In the genomic region with DNA sequence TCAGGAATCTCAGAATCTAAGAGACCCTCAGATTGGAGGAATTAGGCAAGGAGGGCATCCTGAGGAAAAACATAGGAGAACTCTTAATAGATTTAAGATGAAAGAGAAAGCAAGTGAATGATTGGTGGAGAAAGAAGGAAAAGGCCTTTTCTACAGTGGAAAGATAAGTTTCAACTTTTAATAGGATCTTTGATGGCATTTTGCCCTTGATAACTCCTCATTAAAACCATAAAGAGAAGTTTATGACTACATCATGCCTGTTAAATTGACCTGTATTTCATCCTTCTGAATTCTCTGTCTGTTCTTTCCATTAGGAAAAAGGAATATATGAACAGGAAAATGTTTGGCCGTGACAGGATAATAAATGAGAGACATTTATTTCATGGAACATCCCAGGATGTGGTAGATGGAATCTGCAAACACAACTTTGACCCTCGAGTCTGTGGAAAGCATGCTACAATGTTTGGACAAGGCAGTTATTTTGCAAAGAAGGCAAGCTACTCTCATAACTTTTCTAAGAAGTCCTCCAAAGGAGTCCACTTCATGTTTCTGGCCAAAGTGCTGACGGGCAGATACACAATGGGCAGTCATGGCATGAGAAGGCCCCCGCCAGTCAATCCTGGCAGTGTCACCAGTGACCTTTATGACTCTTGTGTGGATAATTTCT, we compare ENCODE assay signal across 1 cellular context.
TF ChIP-seq lines count a peak whose summit lies in the region.

No MANE protein-coding gene starts in this region.

TF ChIP-seq in HepG2, 621 proteins besides CTCF, POLR2A, EP300 and RAD21 (continued from another document and continues in another):
- TF ChIP-seq, protein P1, sequence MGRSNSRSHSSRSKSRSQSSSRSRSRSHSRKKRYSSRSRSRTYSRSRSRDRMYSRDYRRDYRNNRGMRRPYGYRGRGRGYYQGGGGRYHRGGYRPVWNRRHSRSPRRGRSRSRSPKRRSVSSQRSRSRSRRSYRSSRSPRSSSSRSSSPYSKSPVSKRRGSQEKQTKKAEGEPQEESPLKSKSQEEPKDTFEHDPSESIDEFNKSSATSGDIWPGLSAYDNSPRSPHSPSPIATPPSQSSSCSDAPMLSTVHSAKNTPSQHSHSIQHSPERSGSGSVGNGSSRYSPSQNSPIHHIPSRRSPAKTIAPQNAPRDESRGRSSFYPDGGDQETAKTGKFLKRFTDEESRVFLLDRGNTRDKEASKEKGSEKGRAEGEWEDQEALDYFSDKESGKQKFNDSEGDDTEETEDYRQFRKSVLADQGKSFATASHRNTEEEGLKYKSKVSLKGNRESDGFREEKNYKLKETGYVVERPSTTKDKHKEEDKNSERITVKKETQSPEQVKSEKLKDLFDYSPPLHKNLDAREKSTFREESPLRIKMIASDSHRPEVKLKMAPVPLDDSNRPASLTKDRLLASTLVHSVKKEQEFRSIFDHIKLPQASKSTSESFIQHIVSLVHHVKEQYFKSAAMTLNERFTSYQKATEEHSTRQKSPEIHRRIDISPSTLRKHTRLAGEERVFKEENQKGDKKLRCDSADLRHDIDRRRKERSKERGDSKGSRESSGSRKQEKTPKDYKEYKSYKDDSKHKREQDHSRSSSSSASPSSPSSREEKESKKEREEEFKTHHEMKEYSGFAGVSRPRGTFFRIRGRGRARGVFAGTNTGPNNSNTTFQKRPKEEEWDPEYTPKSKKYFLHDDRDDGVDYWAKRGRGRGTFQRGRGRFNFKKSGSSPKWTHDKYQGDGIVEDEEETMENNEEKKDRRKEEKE (IDR thresholded peaks at IDR 0.05), result no peak
- TF ChIP-seq ETV5 (CRISPR knock-in tag; IDR thresholded peaks at IDR 0.05; ENCODE audit: borderline replicate concordance) (peak; percentile 58; the same call in 1 of the 2 replicates), PRMT3 (CRISPR knock-in tag; IDR thresholded peaks at IDR 0.05; ENCODE audit: borderline replicate concordance, low read depth) (no peak), ZNF83 (CRISPR knock-in tag; IDR thresholded peaks at IDR 0.05; ENCODE audit: borderline replicate concordance) (no peak), NR3C1 (CRISPR knock-in tag; IDR thresholded peaks at IDR 0.05) (no peak), SUZ12 (IDR thresholded peaks at IDR 0.05; ENCODE audit: low read depth, low read length) (no peak), MIXL1 (CRISPR knock-in tag; IDR thresholded peaks at IDR 0.05) (peak; percentile 22; the same call in 1 of the 2 replicates), GABPB1 (CRISPR knock-in tag; IDR thresholded peaks at IDR 0.05) (no peak), SP140L (CRISPR knock-in tag; IDR thresholded peaks at IDR 0.05; ENCODE audit: borderline replicate concordance) (no peak), ZNF709 (CRISPR knock-in tag; IDR thresholded peaks at IDR 0.05) (no peak), SMC3 (IDR thresholded peaks at IDR 0.05; ENCODE audit: low read length) (no peak), U2AF1 (optimal IDR thresholded peaks at IDR 0.05; ENCODE audit: low read depth, low read length) (no peak), SMAD3 (CRISPR knock-in tag; IDR thresholded peaks at IDR 0.05) (no peak), ZNF441 (CRISPR knock-in tag; IDR thresholded peaks at IDR 0.05; ENCODE audit: borderline replicate concordance) (no peak), ZBTB20 (CRISPR knock-in tag; IDR thresholded peaks at IDR 0.05; ENCODE audit: borderline replicate concordance, low read depth) (no peak), CBX2 (IDR thresholded peaks at IDR 0.05; ENCODE audit: low read depth, low read length) (no peak), CBX2 (CRISPR knock-in tag; IDR thresholded peaks at IDR 0.05; ENCODE audit: low read depth) (no peak), XBP1 (CRISPR knock-in tag; IDR thresholded peaks at IDR 0.05) (no peak)
- TF ChIP-seq, protein P2, sequence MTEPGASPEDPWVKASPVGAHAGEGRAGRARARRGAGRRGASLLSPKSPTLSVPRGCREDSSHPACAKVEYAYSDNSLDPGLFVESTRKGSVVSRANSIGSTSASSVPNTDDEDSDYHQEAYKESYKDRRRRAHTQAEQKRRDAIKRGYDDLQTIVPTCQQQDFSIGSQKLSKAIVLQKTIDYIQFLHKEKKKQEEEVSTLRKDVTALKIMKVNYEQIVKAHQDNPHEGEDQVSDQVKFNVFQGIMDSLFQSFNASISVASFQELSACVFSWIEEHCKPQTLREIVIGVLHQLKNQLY (CRISPR knock-in tag; IDR thresholded peaks at IDR 0.05), result peak; percentile 57; the same call in 1 of the 2 replicates
- TF ChIP-seq, protein P3, sequence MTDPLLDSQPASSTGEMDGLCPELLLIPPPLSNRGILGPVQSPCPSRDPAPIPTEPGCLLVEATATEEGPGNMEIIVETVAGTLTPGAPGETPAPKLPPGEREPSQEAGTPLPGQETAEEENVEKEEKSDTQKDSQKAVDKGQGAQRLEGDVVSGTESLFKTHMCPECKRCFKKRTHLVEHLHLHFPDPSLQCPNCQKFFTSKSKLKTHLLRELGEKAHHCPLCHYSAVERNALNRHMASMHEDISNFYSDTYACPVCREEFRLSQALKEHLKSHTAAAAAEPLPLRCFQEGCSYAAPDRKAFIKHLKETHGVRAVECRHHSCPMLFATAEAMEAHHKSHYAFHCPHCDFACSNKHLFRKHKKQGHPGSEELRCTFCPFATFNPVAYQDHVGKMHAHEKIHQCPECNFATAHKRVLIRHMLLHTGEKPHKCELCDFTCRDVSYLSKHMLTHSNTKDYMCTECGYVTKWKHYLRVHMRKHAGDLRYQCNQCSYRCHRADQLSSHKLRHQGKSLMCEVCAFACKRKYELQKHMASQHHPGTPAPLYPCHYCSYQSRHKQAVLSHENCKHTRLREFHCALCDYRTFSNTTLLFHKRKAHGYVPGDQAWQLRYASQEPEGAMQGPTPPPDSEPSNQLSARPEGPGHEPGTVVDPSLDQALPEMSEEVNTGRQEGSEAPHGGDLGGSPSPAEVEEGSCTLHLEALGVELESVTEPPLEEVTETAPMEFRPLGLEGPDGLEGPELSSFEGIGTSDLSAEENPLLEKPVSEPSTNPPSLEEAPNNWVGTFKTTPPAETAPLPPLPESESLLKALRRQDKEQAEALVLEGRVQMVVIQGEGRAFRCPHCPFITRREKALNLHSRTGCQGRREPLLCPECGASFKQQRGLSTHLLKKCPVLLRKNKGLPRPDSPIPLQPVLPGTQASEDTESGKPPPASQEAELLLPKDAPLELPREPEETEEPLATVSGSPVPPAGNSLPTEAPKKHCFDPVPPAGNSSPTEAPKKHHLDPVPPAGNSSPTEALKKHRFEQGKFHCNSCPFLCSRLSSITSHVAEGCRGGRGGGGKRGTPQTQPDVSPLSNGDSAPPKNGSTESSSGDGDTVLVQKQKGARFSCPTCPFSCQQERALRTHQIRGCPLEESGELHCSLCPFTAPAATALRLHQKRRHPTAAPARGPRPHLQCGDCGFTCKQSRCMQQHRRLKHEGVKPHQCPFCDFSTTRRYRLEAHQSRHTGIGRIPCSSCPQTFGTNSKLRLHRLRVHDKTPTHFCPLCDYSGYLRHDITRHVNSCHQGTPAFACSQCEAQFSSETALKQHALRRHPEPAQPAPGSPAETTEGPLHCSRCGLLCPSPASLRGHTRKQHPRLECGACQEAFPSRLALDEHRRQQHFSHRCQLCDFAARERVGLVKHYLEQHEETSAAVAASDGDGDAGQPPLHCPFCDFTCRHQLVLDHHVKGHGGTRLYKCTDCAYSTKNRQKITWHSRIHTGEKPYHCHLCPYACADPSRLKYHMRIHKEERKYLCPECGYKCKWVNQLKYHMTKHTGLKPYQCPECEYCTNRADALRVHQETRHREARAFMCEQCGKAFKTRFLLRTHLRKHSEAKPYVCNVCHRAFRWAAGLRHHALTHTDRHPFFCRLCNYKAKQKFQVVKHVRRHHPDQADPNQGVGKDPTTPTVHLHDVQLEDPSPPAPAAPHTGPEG (CRISPR knock-in tag; IDR thresholded peaks at IDR 0.05), result no peak
- TF ChIP-seq, protein P4, sequence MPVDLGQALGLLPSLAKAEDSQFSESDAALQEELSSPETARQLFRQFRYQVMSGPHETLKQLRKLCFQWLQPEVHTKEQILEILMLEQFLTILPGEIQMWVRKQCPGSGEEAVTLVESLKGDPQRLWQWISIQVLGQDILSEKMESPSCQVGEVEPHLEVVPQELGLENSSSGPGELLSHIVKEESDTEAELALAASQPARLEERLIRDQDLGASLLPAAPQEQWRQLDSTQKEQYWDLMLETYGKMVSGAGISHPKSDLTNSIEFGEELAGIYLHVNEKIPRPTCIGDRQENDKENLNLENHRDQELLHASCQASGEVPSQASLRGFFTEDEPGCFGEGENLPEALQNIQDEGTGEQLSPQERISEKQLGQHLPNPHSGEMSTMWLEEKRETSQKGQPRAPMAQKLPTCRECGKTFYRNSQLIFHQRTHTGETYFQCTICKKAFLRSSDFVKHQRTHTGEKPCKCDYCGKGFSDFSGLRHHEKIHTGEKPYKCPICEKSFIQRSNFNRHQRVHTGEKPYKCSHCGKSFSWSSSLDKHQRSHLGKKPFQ (CRISPR knock-in tag; IDR thresholded peaks at IDR 0.05; ENCODE audit: insufficient replicate concordance), result no peak
- TF ChIP-seq, protein P5, sequence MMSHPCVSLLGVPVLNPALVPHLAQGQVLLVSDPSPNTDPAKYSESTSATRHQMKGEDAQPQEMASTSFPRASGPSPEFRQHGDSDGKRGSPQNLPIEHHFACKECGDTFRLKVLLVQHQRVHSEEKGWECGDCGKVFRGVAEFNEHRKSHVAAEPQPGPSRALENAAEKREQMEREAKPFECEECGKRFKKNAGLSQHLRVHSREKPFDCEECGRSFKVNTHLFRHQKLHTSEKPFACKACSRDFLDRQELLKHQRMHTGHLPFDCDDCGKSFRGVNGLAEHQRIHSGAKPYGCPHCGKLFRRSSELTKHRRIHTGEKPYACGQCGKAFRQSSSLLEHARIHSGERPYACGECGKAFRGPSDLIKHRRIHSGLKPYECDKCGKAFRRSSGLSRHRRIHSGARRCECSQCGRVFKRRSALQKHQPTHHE (CRISPR knock-in tag; IDR thresholded peaks at IDR 0.05; ENCODE audit: borderline replicate concordance), result no peak
- TF ChIP-seq, protein P6, sequence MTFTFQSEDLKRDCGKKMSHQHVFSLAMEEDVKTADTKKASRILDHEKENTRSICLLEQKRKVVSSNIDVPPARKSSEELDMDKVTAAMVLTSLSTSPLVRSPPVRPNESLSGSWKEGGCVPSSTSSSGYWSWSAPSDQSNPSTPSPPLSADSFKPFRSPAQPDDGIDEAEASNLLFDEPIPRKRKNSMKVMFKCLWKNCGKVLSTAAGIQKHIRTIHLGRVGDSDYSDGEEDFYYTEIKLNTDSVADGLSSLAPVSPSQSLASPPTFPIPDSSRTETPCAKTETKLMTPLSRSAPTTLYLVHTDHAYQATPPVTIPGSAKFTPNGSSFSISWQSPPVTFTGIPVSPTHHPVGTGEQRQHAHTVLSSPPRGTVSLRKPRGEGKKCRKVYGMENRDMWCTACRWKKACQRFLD (CRISPR knock-in tag; IDR thresholded peaks at IDR 0.05; ENCODE audit: borderline replicate concordance), result no peak
- TF ChIP-seq, protein P7, sequence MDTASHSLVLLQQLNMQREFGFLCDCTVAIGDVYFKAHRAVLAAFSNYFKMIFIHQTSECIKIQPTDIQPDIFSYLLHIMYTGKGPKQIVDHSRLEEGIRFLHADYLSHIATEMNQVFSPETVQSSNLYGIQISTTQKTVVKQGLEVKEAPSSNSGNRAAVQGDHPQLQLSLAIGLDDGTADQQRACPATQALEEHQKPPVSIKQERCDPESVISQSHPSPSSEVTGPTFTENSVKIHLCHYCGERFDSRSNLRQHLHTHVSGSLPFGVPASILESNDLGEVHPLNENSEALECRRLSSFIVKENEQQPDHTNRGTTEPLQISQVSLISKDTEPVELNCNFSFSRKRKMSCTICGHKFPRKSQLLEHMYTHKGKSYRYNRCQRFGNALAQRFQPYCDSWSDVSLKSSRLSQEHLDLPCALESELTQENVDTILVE (CRISPR knock-in tag; IDR thresholded peaks at IDR 0.05), result no peak
- TF ChIP-seq, protein P8, sequence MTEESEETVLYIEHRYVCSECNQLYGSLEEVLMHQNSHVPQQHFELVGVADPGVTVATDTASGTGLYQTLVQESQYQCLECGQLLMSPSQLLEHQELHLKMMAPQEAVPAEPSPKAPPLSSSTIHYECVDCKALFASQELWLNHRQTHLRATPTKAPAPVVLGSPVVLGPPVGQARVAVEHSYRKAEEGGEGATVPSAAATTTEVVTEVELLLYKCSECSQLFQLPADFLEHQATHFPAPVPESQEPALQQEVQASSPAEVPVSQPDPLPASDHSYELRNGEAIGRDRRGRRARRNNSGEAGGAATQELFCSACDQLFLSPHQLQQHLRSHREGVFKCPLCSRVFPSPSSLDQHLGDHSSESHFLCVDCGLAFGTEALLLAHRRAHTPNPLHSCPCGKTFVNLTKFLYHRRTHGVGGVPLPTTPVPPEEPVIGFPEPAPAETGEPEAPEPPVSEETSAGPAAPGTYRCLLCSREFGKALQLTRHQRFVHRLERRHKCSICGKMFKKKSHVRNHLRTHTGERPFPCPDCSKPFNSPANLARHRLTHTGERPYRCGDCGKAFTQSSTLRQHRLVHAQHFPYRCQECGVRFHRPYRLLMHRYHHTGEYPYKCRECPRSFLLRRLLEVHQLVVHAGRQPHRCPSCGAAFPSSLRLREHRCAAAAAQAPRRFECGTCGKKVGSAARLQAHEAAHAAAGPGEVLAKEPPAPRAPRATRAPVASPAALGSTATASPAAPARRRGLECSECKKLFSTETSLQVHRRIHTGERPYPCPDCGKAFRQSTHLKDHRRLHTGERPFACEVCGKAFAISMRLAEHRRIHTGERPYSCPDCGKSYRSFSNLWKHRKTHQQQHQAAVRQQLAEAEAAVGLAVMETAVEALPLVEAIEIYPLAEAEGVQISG (CRISPR knock-in tag; IDR thresholded peaks at IDR 0.05), result no peak
- TF ChIP-seq, protein P9, sequence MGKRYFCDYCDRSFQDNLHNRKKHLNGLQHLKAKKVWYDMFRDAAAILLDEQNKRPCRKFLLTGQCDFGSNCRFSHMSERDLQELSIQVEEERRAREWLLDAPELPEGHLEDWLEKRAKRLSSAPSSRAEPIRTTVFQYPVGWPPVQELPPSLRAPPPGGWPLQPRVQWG (CRISPR knock-in tag; IDR thresholded peaks at IDR 0.05; ENCODE audit: borderline replicate concordance, low read depth), result no peak
- TF ChIP-seq, protein P10, sequence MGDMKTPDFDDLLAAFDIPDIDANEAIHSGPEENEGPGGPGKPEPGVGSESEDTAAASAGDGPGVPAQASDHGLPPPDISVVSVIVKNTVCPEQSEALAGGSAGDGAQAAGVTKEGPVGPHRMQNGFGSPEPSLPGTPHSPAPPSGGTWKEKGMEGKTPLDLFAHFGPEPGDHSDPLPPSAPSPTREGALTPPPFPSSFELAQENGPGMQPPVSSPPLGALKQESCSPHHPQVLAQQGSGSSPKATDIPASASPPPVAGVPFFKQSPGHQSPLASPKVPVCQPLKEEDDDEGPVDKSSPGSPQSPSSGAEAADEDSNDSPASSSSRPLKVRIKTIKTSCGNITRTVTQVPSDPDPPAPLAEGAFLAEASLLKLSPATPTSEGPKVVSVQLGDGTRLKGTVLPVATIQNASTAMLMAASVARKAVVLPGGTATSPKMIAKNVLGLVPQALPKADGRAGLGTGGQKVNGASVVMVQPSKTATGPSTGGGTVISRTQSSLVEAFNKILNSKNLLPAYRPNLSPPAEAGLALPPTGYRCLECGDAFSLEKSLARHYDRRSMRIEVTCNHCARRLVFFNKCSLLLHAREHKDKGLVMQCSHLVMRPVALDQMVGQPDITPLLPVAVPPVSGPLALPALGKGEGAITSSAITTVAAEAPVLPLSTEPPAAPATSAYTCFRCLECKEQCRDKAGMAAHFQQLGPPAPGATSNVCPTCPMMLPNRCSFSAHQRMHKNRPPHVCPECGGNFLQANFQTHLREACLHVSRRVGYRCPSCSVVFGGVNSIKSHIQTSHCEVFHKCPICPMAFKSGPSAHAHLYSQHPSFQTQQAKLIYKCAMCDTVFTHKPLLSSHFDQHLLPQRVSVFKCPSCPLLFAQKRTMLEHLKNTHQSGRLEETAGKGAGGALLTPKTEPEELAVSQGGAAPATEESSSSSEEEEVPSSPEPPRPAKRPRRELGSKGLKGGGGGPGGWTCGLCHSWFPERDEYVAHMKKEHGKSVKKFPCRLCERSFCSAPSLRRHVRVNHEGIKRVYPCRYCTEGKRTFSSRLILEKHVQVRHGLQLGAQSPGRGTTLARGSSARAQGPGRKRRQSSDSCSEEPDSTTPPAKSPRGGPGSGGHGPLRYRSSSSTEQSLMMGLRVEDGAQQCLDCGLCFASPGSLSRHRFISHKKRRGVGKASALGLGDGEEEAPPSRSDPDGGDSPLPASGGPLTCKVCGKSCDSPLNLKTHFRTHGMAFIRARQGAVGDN (CRISPR knock-in tag; IDR thresholded peaks at IDR 0.05), result no peak
